In the genomic region with DNA sequence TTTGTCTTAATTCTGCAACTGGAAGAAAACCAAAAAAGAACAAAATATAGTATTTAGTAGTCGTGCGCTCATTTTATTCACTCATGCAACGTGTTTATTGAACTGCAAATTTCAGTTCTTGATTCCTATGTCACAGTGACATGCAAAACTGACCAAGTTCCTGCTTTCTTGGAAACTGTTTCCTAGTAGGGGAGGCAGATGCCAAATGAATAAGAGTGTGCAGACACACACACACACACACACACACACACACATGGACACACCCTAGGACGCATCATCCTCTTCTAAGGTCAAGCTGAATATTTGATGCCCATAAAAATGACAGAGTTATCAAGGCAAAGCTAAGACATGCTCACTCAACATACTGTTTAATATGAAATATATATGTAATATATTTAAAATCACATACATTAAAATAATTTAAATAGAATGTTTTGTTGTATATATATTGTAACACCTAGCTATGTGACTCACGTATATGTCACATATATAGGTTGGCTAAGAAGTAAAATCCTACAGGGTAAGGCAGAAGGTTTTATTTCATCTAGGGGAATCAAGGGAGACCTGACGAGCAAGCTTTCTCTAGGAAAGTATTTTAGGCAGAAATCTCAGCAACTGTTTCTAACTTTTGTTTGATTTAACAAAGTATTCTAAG, we compare ENCODE assay signal across 15 cellular contexts.
DNase-seq lines count a peak whose midpoint lies in the region; ATAC-seq, FAIRE-seq and TF ChIP-seq lines count a peak whose summit lies in the region.
"Had no signal": no experiment of that assay in that cellular context is flagged by ENCODE, and none has a peak within 500 bp of the region (broad histone marks: within the 10 kb centered on the region; RNA-seq: fewer than 3 reads in every experiment).

No MANE protein-coding gene starts in this region.

- CTCF ChIA-PET in endothelial cell of umbilical vein (lab: Charles Lee): interaction anchor here (1.0 to 2.3 kb wide), 5 partner anchors 12 to 42 kb away, joined by 3 to 9 read pairs (median 8); no protein-coding TSS in a partner anchor

- H3K79me2 ChIP-seq in endothelial cell of umbilical vein (ENCODE audit: control insufficient read depth, insufficient read depth, low read length) (no peaks in the 10 kb centered on the region), osteoblast (ENCODE audit: insufficient read depth, low read length) (no peaks in the 10 kb centered on the region)

- H3K27me3 ChIP-seq in endothelial cell of umbilical vein (ENCODE audit: control insufficient read depth in 2 of 2, insufficient read depth in 2 of 2, low read length in 2 of 2): no peaks in the 10 kb centered on the region
- H3K27me3 ChIP-seq in osteoblast (ENCODE audit: insufficient read depth, low read length): no peaks in the 10 kb centered on the region
- no peaks in the 10 kb centered on the region for H3K27me3 ChIP-seq in MG63

- dilution Hi-C loops in endothelial cell of umbilical vein (cut with MboI; ENCODE audit: extremely low pct_ligation_motif_present, low sequenced_read_pairs): no loop called here

- H3K36me3 ChIP-seq in endothelial cell of umbilical vein (ENCODE audit: control insufficient read depth in 2 of 2, extremely low read depth in 1 of 2, insufficient read depth in 2 of 2, low read length in 2 of 2): peaks cover 3 to 26% of the 10 kb centered on the region in 2 experiments
- peaks cover 16% of the 10 kb centered on the region for H3K36me3 ChIP-seq in osteoblast (ENCODE audit: insufficient read depth, low read length)
- H3K36me3 ChIP-seq in MG63: no peaks in the 10 kb centered on the region

- no peak for TF ChIP-seq POLR2A in endothelial cell of umbilical vein (IDR thresholded peaks at IDR 0.05; ENCODE audit: low read depth, low read length)

- H3K4me3 ChIP-seq in endothelial cell of umbilical vein (replicated peaks in 1 of 3; ENCODE audit: insufficient read depth in 1 of 3, low read depth in 1 of 3, low read length in 3 of 3): no peak overlapping the region
- H3K4me3 ChIP-seq in osteoblast (ENCODE audit: insufficient read depth, low read length): no peak overlapping the region
- no peak overlapping the region for H3K4me3 ChIP-seq in MG63

- DNase-seq in ELR (ENCODE audit: low read depth): peak; percentile 26
- peak; percentile 21 for DNase-seq in OCI-M1 (lab: John Stamatoyannopoulos, UW)
- no peak for DNase-seq in endothelial cell of umbilical vein (ENCODE audit: low read depth, low spot score)
- no peak for DNase-seq in osteoblast (ENCODE audit: insufficient read length, low spot score, missing footprints)
- DNase-seq in putamen (ENCODE audit: low spot score): no peak
- DNase-seq in NCI-H2196 (lab: John Stamatoyannopoulos, UW; ENCODE audit: unreplicated experiment): no peak
- no peak for DNase-seq in MG63
- DNase-seq: activated naive CD8-positive, alpha-beta T cell treated with anti-CD3 and anti-CD28 coated beads for 36 hours; CD8-positive, alpha-beta T cell; H9; immature natural killer cell; NCI-H345; SIG-M5 had no signal

- peaks cover 10% of the 10 kb centered on the region for H3K4me1 ChIP-seq in endothelial cell of umbilical vein (ENCODE audit: control insufficient read depth, extremely low read depth, insufficient read depth, low read length)
- H3K4me1 ChIP-seq in osteoblast (ENCODE audit: insufficient read depth, low read length): peaks cover 23% of the 10 kb centered on the region

- H2AFZ ChIP-seq in endothelial cell of umbilical vein (ENCODE audit: low read depth, low read length): no peak overlapping the region
- H2AFZ ChIP-seq in osteoblast (ENCODE audit: low read length): no peak overlapping the region

- no peaks in the 10 kb centered on the region for H4K20me1 ChIP-seq in endothelial cell of umbilical vein (replicated peaks; ENCODE audit: control insufficient read depth, extremely low read depth, insufficient read depth, low read length)
- H4K20me1 ChIP-seq in osteoblast (ENCODE audit: insufficient read depth, low read length): no peaks in the 10 kb centered on the region

- TF ChIP-seq CTCF in endothelial cell of umbilical vein (IDR thresholded peaks at IDR 0.05; ENCODE audit: extremely low read depth in 1 of 2, insufficient read depth in 1 of 2, low read depth in 1 of 2, low read length in 2 of 2) (no peak), osteoblast (IDR thresholded peaks at IDR 0.05; ENCODE audit: extremely low read depth, low read depth, low read length) (no peak)

- peak overlapping the region; percentile 28 for H3K27ac ChIP-seq in endothelial cell of umbilical vein (ENCODE audit: insufficient read depth, low read depth, low read length)
- H3K27ac ChIP-seq in osteoblast (ENCODE audit: low read depth, low read length): peak overlapping the region; percentile 86
- H3K27ac ChIP-seq: KMS-11 had no signal

- H3K9me3 ChIP-seq in endothelial cell of umbilical vein (replicated peaks; ENCODE audit: control insufficient read depth, insufficient read depth, low read length): no peaks in the 10 kb centered on the region
- no peaks in the 10 kb centered on the region for H3K9me3 ChIP-seq in osteoblast (ENCODE audit: low read depth, low read length)
- no peaks in the 10 kb centered on the region for H3K9me3 ChIP-seq in MG63

- no peak overlapping the region for H3K9ac ChIP-seq in endothelial cell of umbilical vein (replicated peaks; ENCODE audit: extremely low read depth, insufficient read depth, low read length)
- H3K9ac ChIP-seq: KMS-11 had no signal

- POLR2A ChIA-PET in endothelial cell of umbilical vein (lab: Charles Lee): no interaction called here

- ATAC-seq in HG02763 (IDR thresholded peaks at IDR 0.05; ENCODE audit: unreplicated experiment): no peak
- ATAC-seq: CD8-positive, alpha-beta T cell had no signal

- BruUV-seq in endothelial cell of umbilical vein (replicated peaks; lab: Mats Ljungman, UMichigan): no TSS peak

- no peak for FAIRE-seq in endothelial cell of umbilical vein (lab: Jason Lieb, UNC)

- intact Hi-C loops in endothelial cell of umbilical vein (cut with micrococcal nuclease): loop anchor here (10.0 kb wide), 1 partner anchor 180 kb away; no protein-coding TSS in a partner anchor

- H3K9me1 ChIP-seq in endothelial cell of umbilical vein (replicated peaks; ENCODE audit: control insufficient read depth, extremely low read depth, insufficient read depth, low read length): no peaks in the 10 kb centered on the region

- H3K4me2 ChIP-seq in endothelial cell of umbilical vein (ENCODE audit: insufficient read depth, low read length) (peak overlapping the region; percentile 28), osteoblast (ENCODE audit: insufficient read depth, low read length) (no peak overlapping the region)
- H3K4me2 ChIP-seq: KMS-11 had no signal

TF ChIP-seq in endothelial cell of umbilical vein, 7 proteins besides CTCF, POLR2A, EP300 and RAD21:
- TF ChIP-seq GATA2 (IDR thresholded peaks at IDR 0.05; ENCODE audit: insufficient read depth, insufficient read length, low read depth, low read length): no peak
- no peak for TF ChIP-seq MYC (IDR thresholded peaks at IDR 0.05; ENCODE audit: low read depth, low read length)
- no peak for TF ChIP-seq POLR2AphosphoS5 (IDR thresholded peaks at IDR 0.05; ENCODE audit: insufficient read depth, low read depth, low read length)
- no peak for TF ChIP-seq FOS (IDR thresholded peaks at IDR 0.05; ENCODE audit: borderline replicate concordance, insufficient read depth, low read length)
- TF ChIP-seq JUN (IDR thresholded peaks at IDR 0.05; ENCODE audit: borderline replicate concordance, insufficient read depth, insufficient read length, low read depth): no peak
- TF ChIP-seq EZH2 (IDR thresholded peaks at IDR 0.05; ENCODE audit: borderline replicate concordance, low read depth, low read length, severe bottlenecking): no peak
- TF ChIP-seq, protein P1, sequence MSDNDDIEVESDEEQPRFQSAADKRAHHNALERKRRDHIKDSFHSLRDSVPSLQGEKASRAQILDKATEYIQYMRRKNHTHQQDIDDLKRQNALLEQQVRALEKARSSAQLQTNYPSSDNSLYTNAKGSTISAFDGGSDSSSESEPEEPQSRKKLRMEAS (IDR thresholded peaks at IDR 0.05; ENCODE audit: insufficient read depth, insufficient read length): no peak

Comparison
In these comparisons a context has a peak if more than half of its experiments do, and no peak if none do; other contexts are left out.
1. DNase-seq: peak in ELR (single experiment) and OCI-M1 (single experiment); none in endothelial cell of umbilical vein (single experiment), osteoblast (single experiment), putamen (single experiment), NCI-H2196 (single experiment) and MG63 (single experiment).